ENCODE assay signal across 15 cellular contexts in genomic region chr19:13069415-13070369, GRCh38. TPM values are rescaled to one million over a fixed set of nuclear protein-coding genes. Genes with fewer than 3 reads are reported as not detected.
A peak's percentile ranks its signal among the peaks of the same experiment; 100 is the strongest.
DNase-seq lines count a peak whose midpoint lies in the region; ATAC-seq and TF ChIP-seq lines count a peak whose summit lies in the region.
"Had no signal": no experiment of that assay in that cellular context is flagged by ENCODE, and none has a peak within 500 bp of the region (broad histone marks: within the 10 kb centered on the region; RNA-seq: fewer than 3 reads in every experiment).

No MANE protein-coding gene starts in this region.

- no peak overlapping the region for H3K4me3 Mint-ChIP-seq in type B pancreatic cell
- no peak overlapping the region for H3K4me3 Mint-ChIP-seq in stimulated activated naive CD8-positive, alpha-beta T cell treated with anti-CD3 and anti-CD28 coated beads, Interleukin-15, amount 100 ng/mL, for 72 hours
- H3K4me3 Mint-ChIP-seq: CD4-positive, CD25-positive, alpha-beta regulatory T cell had no signal

- TF ChIP-seq EP300 in esophagus muscularis mucosa (IDR thresholded peaks at IDR 0.05) (no peak), sigmoid colon (IDR thresholded peaks at IDR 0.05) (no peak)

- peaks cover 18% of the 10 kb centered on the region for H3K4me1 ChIP-seq in SJCRH30
- peaks cover 71 to 99% (median 96%) of the 10 kb centered on the region in 4 donors for H3K4me1 ChIP-seq in esophagus muscularis mucosa
- H3K4me1 ChIP-seq in sigmoid colon = peaks cover 0 to 98% (median 83%) of the 10 kb centered on the region in 4 donors

- H3K36me3 ChIP-seq in SJCRH30 (peaks cover 3% of the 10 kb centered on the region; the same call in 1 of the 2 replicates), esophagus muscularis mucosa (peaks cover 10 to 17% (median 16%) of the 10 kb centered on the region in 4 donors), sigmoid colon (peaks cover 0 to 15% (median 12%) of the 10 kb centered on the region in 4 donors)
- H3K36me3 ChIP-seq: WERI-Rb-1 had no signal

- 56% methylated on average over 7 of the region's 20 CpGs for WGBS in esophagus muscularis mucosa
- 46 to 68% methylated on average over 20 of the region's 20 CpGs for WGBS in sigmoid colon, 2 donors

- H3K4me1 Mint-ChIP-seq in type B pancreatic cell (ENCODE audit: unreplicated experiment) = peaks cover 10% of the 10 kb centered on the region
- H3K4me1 Mint-ChIP-seq in stimulated activated naive CD8-positive, alpha-beta T cell treated with anti-CD3 and anti-CD28 coated beads, Interleukin-15, amount 100 ng/mL, for 72 hours = no peaks in the 10 kb centered on the region
- H3K4me1 Mint-ChIP-seq: CD4-positive, CD25-positive, alpha-beta regulatory T cell had no signal

- TF ChIP-seq CTCF in esophagus muscularis mucosa (IDR thresholded peaks at IDR 0.05) (no peak), sigmoid colon (IDR thresholded peaks at IDR 0.05) (no peak), type B pancreatic cell (conservative IDR thresholded peaks at IDR 0.05) (no peak)

- H3K36me3 Mint-ChIP-seq in type B pancreatic cell = no peaks in the 10 kb centered on the region
- H3K36me3 Mint-ChIP-seq: CD4-positive, CD25-positive, alpha-beta regulatory T cell had no signal

- peak; percentile 93 for DNase-seq in CMK (ENCODE audit: low read depth)
- peak; percentile 60 to 69 for DNase-seq in SJCRH30
- no peak for DNase-seq in esophagus muscularis mucosa (ENCODE audit: extremely low spot score)
- DNase-seq in sigmoid colon = no peak
- DNase-seq in type B pancreatic cell (ENCODE audit: extremely low spot score, unreplicated experiment) = no peak
- DNase-seq in stimulated activated naive CD8-positive, alpha-beta T cell treated with anti-CD3 and anti-CD28 coated beads, Interleukin-15, amount 100 ng/mL, for 72 hours = no peak
- no peak for DNase-seq in A172 (ENCODE audit: low spot score)
- DNase-seq: CD4-positive, CD25-positive, alpha-beta regulatory T cell; GOT3; NCI-H2107; Peyer's patch; stimulated activated CD4-positive, alpha-beta T cell treated with anti-CD3 and anti-CD28 coated beads, Interleukin-2, amount 100 ng/mL, for 24 hours; stimulated activated naive CD4-positive, alpha-beta T cell treated with Interleukin-2 at 50 U/mL for 16 hours; WERI-Rb-1 had no signal

- no peak overlapping the region for H3K4me3 ChIP-seq in SJCRH30
- no peak overlapping the region for H3K4me3 ChIP-seq in esophagus muscularis mucosa
- no peak overlapping the region for H3K4me3 ChIP-seq in sigmoid colon
- H3K4me3 ChIP-seq: Peyer's patch had no signal

- intact Hi-C loops in esophagus muscularis mucosa (cut with DNase I) (no loop called here), sigmoid colon (cut with DNase I) (no loop called here)

- H3K27me3 Mint-ChIP-seq in type B pancreatic cell = peaks cover 87% of the 10 kb centered on the region
- no peaks in the 10 kb centered on the region for H3K27me3 Mint-ChIP-seq in stimulated activated naive CD8-positive, alpha-beta T cell treated with anti-CD3 and anti-CD28 coated beads, Interleukin-15, amount 100 ng/mL, for 72 hours

- H3K9me3 Mint-ChIP-seq in type B pancreatic cell = no peaks in the 10 kb centered on the region
- no peaks in the 10 kb centered on the region for H3K9me3 Mint-ChIP-seq in stimulated activated naive CD8-positive, alpha-beta T cell treated with anti-CD3 and anti-CD28 coated beads, Interleukin-15, amount 100 ng/mL, for 72 hours
- H3K9me3 Mint-ChIP-seq: CD4-positive, CD25-positive, alpha-beta regulatory T cell had no signal

- no peak overlapping the region; the same call in 1 of the 2 replicates for H3K27ac ChIP-seq in SJCRH30
- peak overlapping the region; percentile 30 to 98 (median 72) for H3K27ac ChIP-seq in esophagus muscularis mucosa (replicated peaks in 1 of 4)
- H3K27ac ChIP-seq in sigmoid colon = peak overlapping the region; percentile 55 to 99 (median 96)
- H3K27ac ChIP-seq: WERI-Rb-1 had no signal

- H3K27me3 ChIP-seq in SJCRH30 (no peaks in the 10 kb centered on the region), esophagus muscularis mucosa (no peaks in the 10 kb centered on the region), sigmoid colon (no peaks in the 10 kb centered on the region)
- H3K27me3 ChIP-seq: Peyer's patch had no signal

- no peak for TF ChIP-seq POLR2A in esophagus muscularis mucosa (IDR thresholded peaks at IDR 0.05; ENCODE audit: low read depth)
- no peak for TF ChIP-seq POLR2A in sigmoid colon (IDR thresholded peaks at IDR 0.05)

- no peak for ATAC-seq in HG02642 (IDR thresholded peaks at IDR 0.05; ENCODE audit: poor library complexity, unreplicated experiment)
- no peak for ATAC-seq in stimulated activated naive CD8-positive, alpha-beta T cell treated with anti-CD3 and anti-CD28 coated beads, Interleukin-15, amount 100 ng/mL, for 72 hours

- H3K9me3 ChIP-seq in SJCRH30 (replicated peaks) (no peaks in the 10 kb centered on the region), esophagus muscularis mucosa (no peaks in the 10 kb centered on the region), sigmoid colon (no peaks in the 10 kb centered on the region)
- H3K9me3 ChIP-seq: Peyer's patch had no signal

- no peak overlapping the region for H3K27ac Mint-ChIP-seq in type B pancreatic cell
- no peak overlapping the region for H3K27ac Mint-ChIP-seq in stimulated activated naive CD8-positive, alpha-beta T cell treated with anti-CD3 and anti-CD28 coated beads, Interleukin-15, amount 100 ng/mL, for 72 hours

RNA-seq across cellular contexts. Expression of gene LYL1, which starts 33.0 kb away (rescaled TPM):
- total RNA-seq in SJCRH30 (2014; rRNA removed; shearing (Covaris generic)) = 0.08 TPM in 1 of 2 replicates, not detected in the other
- total RNA-seq in esophagus muscularis mucosa (10 to 100 TPM; 11.9 to 20.2 (median 17.0) TPM), sigmoid colon (10 to 100 TPM; 13.0 to 17.8 (median 15.2) TPM), type B pancreatic cell (ENCODE audit: low replicate concordance) (0.19 TPM in 1 of 2 replicates, not detected in the other)
- 10 to 100 TPM in 1 of 3 donors, 1 to 10 TPM in 2; 3.0 to 18.4 (median 3.7) TPM for polyA plus RNA-seq in sigmoid colon
- not detected in 2 replicates for total RNA-seq in A172 (2014; rRNA removed; shearing (Covaris generic))

RNA-seq across cellular contexts. Expression of gene TRMT1, which starts 46.8 kb away (rescaled TPM):
- 54.1 and 59.0 TPM in 2 replicates for total RNA-seq in SJCRH30 (2014; rRNA removed; shearing (Covaris generic))
- 10 to 100 TPM; 21.4 to 27.6 (median 26.9) TPM for total RNA-seq in esophagus muscularis mucosa
- 10 to 100 TPM; 17.4 to 25.8 (median 21.9) TPM for total RNA-seq in sigmoid colon
- 10 to 100 TPM in 2 of 3 donors, 1 to 10 TPM in 1; 6.7 to 48.6 (median 10.2) TPM for polyA plus RNA-seq in sigmoid colon
- total RNA-seq in type B pancreatic cell (ENCODE audit: low replicate concordance) = 48.1 and 69.7 TPM in 2 replicates
- 46.7 and 49.1 TPM in 2 replicates for total RNA-seq in A172 (2014; rRNA removed; shearing (Covaris generic))

RNA-seq across cellular contexts. Expression of gene NACC1, which starts 48.4 kb away (rescaled TPM):
- 103 and 105 TPM in 2 replicates for total RNA-seq in SJCRH30 (2014; rRNA removed; shearing (Covaris generic))
- total RNA-seq in esophagus muscularis mucosa (10 to 100 TPM; 24.5 to 61.6 (median 29.6) TPM), sigmoid colon (10 to 100 TPM in 3 of 4 donors, 1 to 10 TPM in 1; 8.1 to 20.5 (median 17.3) TPM), type B pancreatic cell (ENCODE audit: low replicate concordance) (66.8 and 77.9 TPM in 2 replicates)
- 10 to 100 TPM; 15.0 to 67.2 (median 26.4) TPM for polyA plus RNA-seq in sigmoid colon
- total RNA-seq in A172 (2014; rRNA removed; shearing (Covaris generic)) = 85.9 and 101 TPM in 2 replicates

Comparison
In these comparisons a context has a peak if more than half of its experiments do, and no peak if none do; other contexts are left out.
1. DNase-seq: peak in CMK (single experiment) and SJCRH30 (2 of 2); none in esophagus muscularis mucosa (single experiment), sigmoid colon (single experiment), type B pancreatic cell (single experiment), stimulated activated naive CD8-positive, alpha-beta T cell treated with anti-CD3 and anti-CD28 coated beads, Interleukin-15, amount 100 ng/mL, for 72 hours (0 of 2) and A172 (single experiment).
2. RNA of gene LYL1, which starts 33.0 kb away (total RNA-seq): 11.9 to 20.2 TPM in esophagus muscularis mucosa and 13.0 to 17.8 TPM in sigmoid colon; 0.19 TPM in type B pancreatic cell, 0.08 TPM in SJCRH30 and not detected in A172; every median in the first group is over 10 times any median in the second.